ENCODE assay signal across 1 cellular context in genomic region chr4:48489683-48490011, GRCh38.
TF ChIP-seq lines count a peak whose summit lies in the region.

No MANE protein-coding gene starts in this region.

TF ChIP-seq in GM12878, 131 proteins besides CTCF, POLR2A, EP300 and RAD21:
- TF ChIP-seq ZNF274 (IDR thresholded peaks at IDR 0.05; ENCODE audit: insufficient read depth, insufficient read length) (no peak), ATF2 (IDR thresholded peaks at IDR 0.05; ENCODE audit: low read length) (no peak), E4F1 (IDR thresholded peaks at IDR 0.05; ENCODE audit: borderline replicate concordance, partially characterized antibody) (no peak), CUX1 (IDR thresholded peaks at IDR 0.05; ENCODE audit: insufficient replicate concordance, low read depth, low read length) (no peak), NR2F1 (conservative IDR thresholded peaks at IDR 0.05) (no peak), TCF7 (IDR thresholded peaks at IDR 0.05; ENCODE audit: borderline replicate concordance) (no peak), SMARCA5 (IDR thresholded peaks at IDR 0.05) (no peak), RCOR1 (conservative IDR thresholded peaks at IDR 0.05; ENCODE audit: low read depth, low read length) (no peak), ESRRA (IDR thresholded peaks at IDR 0.05; ENCODE audit: low read length) (no peak), MYC (IDR thresholded peaks at IDR 0.05; ENCODE audit: insufficient read depth, insufficient read length, insufficient replicate concordance, low read length, severe bottlenecking) (no peak), NFIC (IDR thresholded peaks at IDR 0.05; ENCODE audit: low read depth, low read length) (no peak), EZH2 (IDR thresholded peaks at IDR 0.05; ENCODE audit: borderline replicate concordance, control insufficient read depth, low read depth, low read length) (no peak), SREBF2 (IDR thresholded peaks at IDR 0.05; ENCODE audit: low read length) (no peak), SRF (IDR thresholded peaks at IDR 0.05; ENCODE audit: low read depth in 2 of 2, low read length in 2 of 2) (no peak), ZNF217 (IDR thresholded peaks at IDR 0.05) (no peak), ZNF207 (IDR thresholded peaks at IDR 0.05; ENCODE audit: borderline replicate concordance) (no peak), CBFB (IDR thresholded peaks at IDR 0.05; ENCODE audit: low read depth) (no peak), ATF3 (IDR thresholded peaks at IDR 0.05; ENCODE audit: borderline replicate concordance, extremely low read depth, low read depth, low read length) (no peak), ATF7 (IDR thresholded peaks at IDR 0.05; ENCODE audit: low read depth) (no peak)
- TF ChIP-seq, protein P1, sequence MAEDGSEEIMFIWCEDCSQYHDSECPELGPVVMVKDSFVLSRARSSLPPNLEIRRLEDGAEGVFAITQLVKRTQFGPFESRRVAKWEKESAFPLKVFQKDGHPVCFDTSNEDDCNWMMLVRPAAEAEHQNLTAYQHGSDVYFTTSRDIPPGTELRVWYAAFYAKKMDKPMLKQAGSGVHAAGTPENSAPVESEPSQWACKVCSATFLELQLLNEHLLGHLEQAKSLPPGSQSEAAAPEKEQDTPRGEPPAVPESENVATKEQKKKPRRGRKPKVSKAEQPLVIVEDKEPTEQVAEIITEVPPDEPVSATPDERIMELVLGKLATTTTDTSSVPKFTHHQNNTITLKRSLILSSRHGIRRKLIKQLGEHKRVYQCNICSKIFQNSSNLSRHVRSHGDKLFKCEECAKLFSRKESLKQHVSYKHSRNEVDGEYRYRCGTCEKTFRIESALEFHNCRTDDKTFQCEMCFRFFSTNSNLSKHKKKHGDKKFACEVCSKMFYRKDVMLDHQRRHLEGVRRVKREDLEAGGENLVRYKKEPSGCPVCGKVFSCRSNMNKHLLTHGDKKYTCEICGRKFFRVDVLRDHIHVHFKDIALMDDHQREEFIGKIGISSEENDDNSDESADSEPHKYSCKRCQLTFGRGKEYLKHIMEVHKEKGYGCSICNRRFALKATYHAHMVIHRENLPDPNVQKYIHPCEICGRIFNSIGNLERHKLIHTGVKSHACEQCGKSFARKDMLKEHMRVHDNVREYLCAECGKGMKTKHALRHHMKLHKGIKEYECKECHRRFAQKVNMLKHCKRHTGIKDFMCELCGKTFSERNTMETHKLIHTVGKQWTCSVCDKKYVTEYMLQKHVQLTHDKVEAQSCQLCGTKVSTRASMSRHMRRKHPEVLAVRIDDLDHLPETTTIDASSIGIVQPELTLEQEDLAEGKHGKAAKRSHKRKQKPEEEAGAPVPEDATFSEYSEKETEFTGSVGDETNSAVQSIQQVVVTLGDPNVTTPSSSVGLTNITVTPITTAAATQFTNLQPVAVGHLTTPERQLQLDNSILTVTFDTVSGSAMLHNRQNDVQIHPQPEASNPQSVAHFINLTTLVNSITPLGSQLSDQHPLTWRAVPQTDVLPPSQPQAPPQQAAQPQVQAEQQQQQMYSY (CRISPR knock-in tag; IDR thresholded peaks at IDR 0.05) = no peak
